ENCODE assay signal across 8 cellular contexts in the genomic region with DNA sequence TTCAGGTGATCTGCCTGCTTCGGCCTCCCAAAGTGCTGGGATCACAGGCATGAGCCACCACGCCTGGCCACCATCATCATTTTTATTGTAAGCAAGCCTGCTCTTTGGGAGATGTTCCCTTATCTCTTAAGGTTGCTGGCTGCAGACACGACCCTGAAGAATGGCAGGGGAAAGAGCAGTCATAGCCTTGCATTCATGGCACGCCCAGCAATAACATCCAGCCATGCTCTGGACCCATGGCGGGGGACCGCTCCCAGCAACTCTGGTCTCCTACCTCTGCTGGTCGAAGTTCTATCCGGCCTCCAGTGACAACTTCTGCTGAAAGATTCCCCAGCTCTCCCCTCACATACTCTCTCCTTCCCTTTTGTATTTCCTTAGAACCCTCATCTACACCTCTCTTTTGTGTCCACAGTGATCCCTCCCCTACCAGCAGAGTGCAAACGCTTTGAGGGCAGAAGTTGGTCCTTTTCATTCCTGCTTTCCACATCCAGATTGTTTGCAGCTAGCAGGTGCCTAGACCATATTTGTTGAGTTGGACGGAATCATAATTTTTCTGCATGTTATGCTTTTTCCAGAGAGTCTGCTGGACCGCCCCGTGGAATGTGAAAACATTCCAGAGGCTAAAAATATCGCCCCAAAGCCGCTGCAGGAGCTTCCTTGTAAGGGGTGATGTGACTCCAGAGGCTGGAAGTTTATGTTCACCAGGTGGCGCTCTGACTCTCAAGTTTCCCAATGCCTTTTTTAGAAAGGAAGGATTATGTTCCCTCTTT. TPM values are rescaled to one million over a fixed set of nuclear protein-coding genes. Genes with fewer than 3 reads are reported as not detected.
DNase-seq lines count a peak whose midpoint lies in the region; ATAC-seq, FAIRE-seq and TF ChIP-seq lines count a peak whose summit lies in the region.
"Had no signal": no experiment of that assay in that cellular context is flagged by ENCODE, and none has a peak within 500 bp of the region (broad histone marks: within the 10 kb centered on the region; RNA-seq: fewer than 3 reads in every experiment).

No MANE protein-coding gene starts in this region.

- H3K36me3 Mint-ChIP-seq in nephron (ENCODE audit: low read depth) = no peaks in the 10 kb centered on the region

- H3K4me1 Mint-ChIP-seq in nephron = peaks cover 22% of the 10 kb centered on the region

- FAIRE-seq in G401.6 (lab: Jason Lieb, UNC) = peak; percentile 59
- FAIRE-seq: TTC549 had no signal

- H3K27me3 Mint-ChIP-seq in nephron (ENCODE audit: low read depth) = peaks cover 8% of the 10 kb centered on the region

- H3K36me3 ChIP-seq in fibroblast of lung (ENCODE audit: control insufficient read depth, insufficient read depth, low read length) (no peaks in the 10 kb centered on the region), vagina (no peaks in the 10 kb centered on the region)

- no peaks in the 10 kb centered on the region for H3K9me3 Mint-ChIP-seq in nephron

- no peak overlapping the region for H3K9ac ChIP-seq in fibroblast of lung (ENCODE audit: insufficient read depth, low read length)

- intact Hi-C loops in vagina (cut with DNase I) = no loop called here

- peak overlapping the region in 2 of 3 experiments; percentile 57 to 67 for H3K4me3 Mint-ChIP-seq in nephron

- peaks cover 4% of the 10 kb centered on the region for H3K79me2 ChIP-seq in fibroblast of lung (ENCODE audit: control insufficient read depth, insufficient read depth, low read length)

- no peaks in the 10 kb centered on the region for H3K27me3 ChIP-seq in fibroblast of lung (ENCODE audit: control insufficient read depth, insufficient read depth, low read length)
- no peaks in the 10 kb centered on the region for H3K27me3 ChIP-seq in vagina

- TF ChIP-seq CTCF in fibroblast of lung (conservative IDR thresholded peaks at IDR 0.05 in 1 of 2, IDR thresholded peaks at IDR 0.05 in 1 of 2; ENCODE audit: low read depth in 1 of 2, low read length in 2 of 2) (peak; percentile 73 to 80), nephron (IDR thresholded peaks at IDR 0.05; ENCODE audit: unreplicated experiment in 3 of 3) (peak; percentile 50 to 67 (median 58)), vagina (IDR thresholded peaks at IDR 0.05) (peak; percentile 67 to 73 (median 73))

- ATAC-seq in GM18868 (IDR thresholded peaks at IDR 0.05; ENCODE audit: unreplicated experiment) = no peak

- H2AFZ ChIP-seq in fibroblast of lung (ENCODE audit: low read length) = no peak overlapping the region

- DNase-seq in LoVo (ENCODE audit: low spot score) (peak; percentile 60), fibroblast of lung (ENCODE audit: low read depth in 2 of 2) (peak; percentile 81 to 85), vagina (ENCODE audit: extremely low spot score in 2 of 2) (no peak)
- DNase-seq in activated CD4-positive, alpha-beta T cell treated with anti-CD3 and anti-CD28 coated beads, Interleukin-2, amount 50 U/mL, for 1 hour = peak; percentile 42

- H3K27ac ChIP-seq in fibroblast of lung (ENCODE audit: insufficient read depth, low read length) = no peak overlapping the region
- H3K27ac ChIP-seq in vagina = peak overlapping the region; percentile 56

- H3K4me1 ChIP-seq in fibroblast of lung (ENCODE audit: control insufficient read depth, extremely low read depth, insufficient read depth, low read length) (peaks cover 10% of the 10 kb centered on the region), vagina (peaks cover 40% of the 10 kb centered on the region)

- TF ChIP-seq POLR2A in vagina (IDR thresholded peaks at IDR 0.05) = no peak

- no peak overlapping the region for H3K4me3 ChIP-seq in fibroblast of lung (replicated peaks in 1 of 4; ENCODE audit: control extremely low read depth in 1 of 4, insufficient read depth in 1 of 4, low read depth in 3 of 4, low read length in 4 of 4)
- no peak overlapping the region for H3K4me3 ChIP-seq in vagina

- peak overlapping the region in 2 of 3 experiments; percentile 65 to 81 for H3K27ac Mint-ChIP-seq in nephron

- H3K4me2 ChIP-seq in fibroblast of lung (ENCODE audit: extremely low read depth, insufficient read depth, low read length) = peak overlapping the region; percentile 52

- H3K9me3 ChIP-seq in fibroblast of lung (ENCODE audit: control insufficient read depth, insufficient read depth, low read depth, low read length) (no peaks in the 10 kb centered on the region), vagina (no peaks in the 10 kb centered on the region)

- H4K20me1 ChIP-seq in fibroblast of lung (ENCODE audit: control insufficient read depth, extremely low read depth, insufficient read depth, low read length) = no peaks in the 10 kb centered on the region

RNA-seq across cellular contexts. Expression of gene MARVELD1, which starts 4.4 kb away (rescaled TPM):
- 12.1 and 16.3 TPM in 2 replicates for total RNA-seq in fibroblast of lung
- 106 and 132 TPM in 2 replicates for polyA plus RNA-seq in fibroblast of lung
- 69.8 and 73.6 TPM in 2 replicates for polyA plus RNA-seq in fibroblast of lung (2012)
- 87.0 and 98.0 TPM in 2 replicates for polyA minus RNA-seq in fibroblast of lung (ENCODE audit: low replicate concordance)
- 24.1 TPM for total RNA-seq in vagina

RNA-seq across cellular contexts. Expression of gene AVPI1, which starts 22.1 kb away (rescaled TPM):
- 31.8 and 77.5 TPM in 2 replicates for total RNA-seq in fibroblast of lung
- 14.3 and 14.9 TPM in 2 replicates for polyA plus RNA-seq in fibroblast of lung
- 25.4 and 27.1 TPM in 2 replicates for polyA plus RNA-seq in fibroblast of lung (2012)
- 21.2 and 26.7 TPM in 2 replicates for polyA minus RNA-seq in fibroblast of lung (ENCODE audit: low replicate concordance)
- total RNA-seq in vagina = 125 TPM

RNA-seq across cellular contexts. Expression of gene ZFYVE27, which starts 27.8 kb away (rescaled TPM):
- total RNA-seq in fibroblast of lung (16.9 and 22.1 TPM in 2 replicates), vagina (28.0 TPM)
- 7.7 and 8.3 TPM in 2 replicates for polyA plus RNA-seq in fibroblast of lung
- polyA plus RNA-seq in fibroblast of lung (2012) = 7.7 and 8.1 TPM in 2 replicates
- 7.3 and 7.8 TPM in 2 replicates for polyA minus RNA-seq in fibroblast of lung (ENCODE audit: low replicate concordance)

Comparison
In these comparisons a context has a peak if more than half of its experiments do, and no peak if none do; other contexts are left out.
1. DNase-seq: peak in LoVo (single experiment), activated CD4-positive, alpha-beta T cell treated with anti-CD3 and anti-CD28 coated beads, Interleukin-2, amount 50 U/mL, for 1 hour (single experiment) and fibroblast of lung (2 of 2); none in vagina (0 of 2).
2. Peak in every context shown above with its lines, with median percentiles within 50 percentile points of each other: CTCF ChIP-seq.